Comparison of ENCODE assay signal across 8 cellular contexts in genomic region chrX:134718329-134719317, GRCh38.
A peak's percentile ranks its signal among the peaks of the same experiment; 100 is the strongest.
DNase-seq lines count a peak whose midpoint lies in the region; ATAC-seq, FAIRE-seq and TF ChIP-seq lines count a peak whose summit lies in the region.

No MANE protein-coding gene starts in this region.

- H3K9me3 ChIP-seq in suprapubic skin = no peaks in the 10 kb centered on the region

- ATAC-seq in HG03432 (IDR thresholded peaks at IDR 0.05; ENCODE audit: unreplicated experiment) = peak; percentile 71

- no peaks in the 10 kb centered on the region for H3K27me3 ChIP-seq in suprapubic skin

- no peaks in the 10 kb centered on the region for H3K4me1 ChIP-seq in suprapubic skin

- TF ChIP-seq CTCF in fibroblast of the aortic adventitia (IDR thresholded peaks at IDR 0.05; ENCODE audit: insufficient read depth, low read length) (peak; percentile 20), suprapubic skin (IDR thresholded peaks at IDR 0.05) (no peak)

- no peak overlapping the region for H3K27ac ChIP-seq in suprapubic skin

- H3K36me3 ChIP-seq in suprapubic skin = no peaks in the 10 kb centered on the region

- DNase-seq in stimulated activated CD4-positive, alpha-beta T cell treated with anti-CD3 and anti-CD28 coated beads, Interleukin-15, amount 100 ng/mL, for 24 hours = peak; percentile 58
- DNase-seq in stimulated activated CD4-positive, alpha-beta T cell treated with anti-CD3 and anti-CD28 coated beads, Interleukin-4, amount 100 ng/mL, for 4 hours = no peak
- DNase-seq in SW 1271 (lab: John Stamatoyannopoulos, UW) (peak; percentile 41 to 85), fibroblast of the aortic adventitia (ENCODE audit: low read depth) (peak; percentile 94), frontal cortex (ENCODE audit: low spot score in 2 of 2) (no peak), suprapubic skin (ENCODE audit: low spot score in 2 of 2) (no peak)
- DNase-seq in stimulated activated CD8-positive, alpha-beta memory T cell treated with anti-CD3 and anti-CD28 coated beads, Interleukin-2, amount 100 ng/mL, for 48 hours (ENCODE audit: low read depth in 2 of 2) = peak; percentile 5 to 10

- H3K4me3 ChIP-seq in fibroblast of the aortic adventitia (ENCODE audit: low read depth, low read length) (no peak overlapping the region), suprapubic skin (no peak overlapping the region)

- no peak for TF ChIP-seq POLR2A in suprapubic skin (IDR thresholded peaks at IDR 0.05)

- WGBS in suprapubic skin = 52% methylated on average over 7 of the region's 7 CpGs

- no peak for TF ChIP-seq EP300 in suprapubic skin (IDR thresholded peaks at IDR 0.05)

- no peak for FAIRE-seq in frontal cortex (lab: Jason Lieb, UNC)

Comparison
In these comparisons a context has a peak if more than half of its experiments do, and no peak if none do; other contexts are left out.
1. DNase-seq: peak in stimulated activated CD4-positive, alpha-beta T cell treated with anti-CD3 and anti-CD28 coated beads, Interleukin-15, amount 100 ng/mL, for 24 hours (single experiment), SW 1271 (2 of 2), fibroblast of the aortic adventitia (single experiment) and stimulated activated CD8-positive, alpha-beta memory T cell treated with anti-CD3 and anti-CD28 coated beads, Interleukin-2, amount 100 ng/mL, for 48 hours (2 of 2); none in stimulated activated CD4-positive, alpha-beta T cell treated with anti-CD3 and anti-CD28 coated beads, Interleukin-4, amount 100 ng/mL, for 4 hours (0 of 2), frontal cortex (0 of 2) and suprapubic skin (0 of 2).